In the genomic region with DNA sequence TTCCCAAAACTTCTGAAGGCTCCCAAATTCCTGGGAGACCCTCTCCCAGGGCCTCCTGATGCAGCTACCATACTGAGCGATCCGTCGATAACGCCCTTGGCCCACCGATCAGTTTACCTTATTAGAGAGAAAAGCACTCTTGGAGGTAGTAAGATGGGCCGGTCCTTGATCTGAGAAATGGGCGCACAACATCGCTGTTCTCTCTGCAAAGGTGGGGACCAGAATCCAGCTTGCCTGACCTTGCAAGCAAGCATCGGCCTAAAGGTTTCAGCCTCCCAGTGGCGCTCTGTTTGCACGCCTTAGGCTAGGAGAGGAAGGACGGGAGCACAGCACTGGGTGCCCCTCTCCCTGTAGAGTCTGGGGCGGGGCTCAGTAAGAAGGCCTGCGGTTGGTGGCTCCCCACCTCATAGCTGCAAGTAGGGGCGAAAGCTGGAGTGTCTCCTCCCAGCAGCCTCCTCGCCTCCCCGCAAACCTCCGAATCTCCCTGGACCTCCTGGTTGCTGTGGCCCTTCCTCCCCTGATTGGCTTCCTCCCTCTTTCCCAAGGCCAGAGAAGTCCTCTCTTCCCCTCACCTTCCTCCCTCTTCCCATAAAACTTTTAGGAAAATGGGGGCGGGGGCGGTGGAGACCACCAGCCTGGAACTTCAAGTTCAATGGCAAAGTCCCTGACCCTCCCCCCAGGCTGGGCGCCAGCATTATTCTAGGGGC, we compare ENCODE assay signal across 12 cellular contexts. TPM values are rescaled to one million over a fixed set of nuclear protein-coding genes. Genes with fewer than 3 reads are reported as not detected.
A peak's percentile ranks its signal among the peaks of the same experiment; 100 is the strongest.
DNase-seq lines count a peak whose midpoint lies in the region; ATAC-seq and TF ChIP-seq lines count a peak whose summit lies in the region.
"Had no signal": no experiment of that assay in that cellular context is flagged by ENCODE, and none has a peak within 500 bp of the region (broad histone marks: within the 10 kb centered on the region; RNA-seq: fewer than 3 reads in every experiment).

A gene (minus strand): TSS at position 318 of the 707 bp plus-strand sequence. CDS start 126 bp downstream, at position 192.

- peaks cover 96% of the 10 kb centered on the region for H3K27me3 Mint-ChIP-seq in activated CD4-positive, alpha-beta T cell treated with anti-CD3 and anti-CD28 coated beads, Interleukin-2, amount 10 ng/mL, durations not matched to agents 24 days and 14 days

- no peak for ATAC-seq in HG02610 (IDR thresholded peaks at IDR 0.05; ENCODE audit: unreplicated experiment)

- peaks cover 20% of the 10 kb centered on the region for H3K4me1 ChIP-seq in NT2/D1 (ENCODE audit: insufficient read depth, insufficient read length)
- H3K4me1 ChIP-seq in sigmoid colon, result peaks cover 0 to 49% (median 44%) of the 10 kb centered on the region in 4 donors

- TF ChIP-seq CTCF in foreskin fibroblast (IDR thresholded peaks at IDR 0.05; ENCODE audit: low read depth, low read length), result no peak
- no peak for TF ChIP-seq CTCF in sigmoid colon (IDR thresholded peaks at IDR 0.05)

- H3K4me3 ChIP-seq in NT2/D1 (ENCODE audit: insufficient read length, low read depth) (peak within 1 kb of the TSS; percentile 12), foreskin fibroblast (ENCODE audit: low read depth in 1 of 2, low read length in 2 of 2) (peak within 1 kb of the TSS; percentile 22 to 29), sigmoid colon (peak within 1 kb of the TSS in 2 of 4 donors; percentile 4 to 8)
- H3K4me3 ChIP-seq: tibial nerve had no signal

- H3K27me3 ChIP-seq in NT2/D1 (ENCODE audit: insufficient read depth, insufficient read length), result peaks cover 100% of the 10 kb centered on the region
- H3K27me3 ChIP-seq in sigmoid colon, result peaks cover 66 to 100% (median 100%) of the 10 kb centered on the region in 3 donors

- H3K27ac Mint-ChIP-seq in activated CD4-positive, alpha-beta T cell treated with anti-CD3 and anti-CD28 coated beads, Interleukin-2, amount 10 ng/mL, durations not matched to agents 24 days and 14 days, result no peak within 1 kb of the TSS

- intact Hi-C loops in activated CD4-positive, alpha-beta T cell treated with anti-CD3 and anti-CD28 coated beads, Interleukin-2, amount 10 ng/mL, durations not matched to agents 24 days and 14 days (cut with micrococcal nuclease), result loop anchor here (5.0 to 10.0 kb wide), 4 partner anchors 80 to 1242 kb away; a partner anchor contains a TSS
- intact Hi-C loops in sigmoid colon (cut with DNase I), result no loop called here

- H3K9me3 Mint-ChIP-seq in activated CD4-positive, alpha-beta T cell treated with anti-CD3 and anti-CD28 coated beads, Interleukin-2, amount 10 ng/mL, durations not matched to agents 24 days and 14 days, result no peaks in the 10 kb centered on the region

- H3K36me3 ChIP-seq in NT2/D1 (ENCODE audit: insufficient read depth, insufficient read length, low read length) (no peaks in the 10 kb centered on the region), sigmoid colon (no peaks in the 10 kb centered on the region)
- H3K36me3 ChIP-seq: tibial nerve had no signal

- no peak for TF ChIP-seq EP300 in sigmoid colon (IDR thresholded peaks at IDR 0.05)

- H3K36me3 Mint-ChIP-seq in activated CD4-positive, alpha-beta T cell treated with anti-CD3 and anti-CD28 coated beads, Interleukin-2, amount 10 ng/mL, durations not matched to agents 24 days and 14 days (ENCODE audit: low read depth), result peaks cover 2% of the 10 kb centered on the region

- H3K9ac ChIP-seq in NT2/D1 (ENCODE audit: insufficient read length, low read depth), result peak within 1 kb of the TSS; percentile 13

- H3K9me3 ChIP-seq in NT2/D1 (ENCODE audit: insufficient read depth, low read length) (no peaks in the 10 kb centered on the region), sigmoid colon (no peaks in the 10 kb centered on the region)
- H3K9me3 ChIP-seq: tibial nerve had no signal

- 7 to 25% methylated on average over 21 of the region's 21 CpGs for WGBS in sigmoid colon, 2 donors

- TF ChIP-seq POLR2A in sigmoid colon (IDR thresholded peaks at IDR 0.05), result peak in 1 of 2 donors; percentile 64

- peaks cover 18% of the 10 kb centered on the region for H3K4me1 Mint-ChIP-seq in activated CD4-positive, alpha-beta T cell treated with anti-CD3 and anti-CD28 coated beads, Interleukin-2, amount 10 ng/mL, durations not matched to agents 24 days and 14 days

- H3K27ac ChIP-seq in sigmoid colon, result peak within 1 kb of the TSS in 2 of 4 donors; percentile 15 to 17
- H3K27ac ChIP-seq: tibial nerve had no signal

- DNase-seq in activated CD4-positive, alpha-beta T cell treated with anti-CD3 and anti-CD28 coated beads, Interleukin-2, amount 10 ng/mL, durations not matched to agents 24 days and 14 days, result peak; percentile 59
- no peak for DNase-seq in activated CD4-positive, alpha-beta T cell treated with anti-CD3 and anti-CD28 coated beads, Interleukin-2, amount 50 U/mL, for 48 hours
- DNase-seq in NT2/D1 (ENCODE audit: low read depth, low spot score) (no peak), foreskin fibroblast (no peak), sigmoid colon (peak; percentile 53), NCI-H748 (lab: John Stamatoyannopoulos, UW; ENCODE audit: unreplicated experiment) (no peak)
- DNase-seq in activated CD4-positive, CD25-positive, alpha-beta regulatory T cell (lab: John Stamatoyannopoulos, UW), result no peak
- DNase-seq: KG1 had no signal

- H3K4me3 Mint-ChIP-seq in activated CD4-positive, alpha-beta T cell treated with anti-CD3 and anti-CD28 coated beads, Interleukin-2, amount 10 ng/mL, durations not matched to agents 24 days and 14 days, result peak within 1 kb of the TSS; percentile 3

RNA-seq across cellular contexts. Expression of the gene that starts here (rescaled TPM):
- not detected in 2 replicates for total RNA-seq in activated CD4-positive, alpha-beta T cell treated with anti-CD3 and anti-CD28 coated beads, Interleukin-2, amount 10 ng/mL, durations not matched to agents 24 days and 14 days
- total RNA-seq in sigmoid colon, result 10 to 100 TPM in 1 of 4 donors, 1 to 10 TPM in 1, not detected in 2; 9.1 to 13.5 TPM
- polyA plus RNA-seq in sigmoid colon, result 100 to 1,000 TPM; 388 to 572 (median 408) TPM
- total RNA-seq: epithelial cell of proximal tubule, RPMI7951, tibial nerve had no signal

Comparison
In these comparisons a context has a peak if more than half of its experiments do, and no peak if none do; other contexts are left out.
1. Peak in DNase-seq in activated CD4-positive, alpha-beta T cell treated with anti-CD3 and anti-CD28 coated beads, Interleukin-2, amount 10 ng/mL, durations not matched to agents 24 days and 14 days; RNA of the gene not detected or under 1 TPM.